22 cellular contexts compared by ENCODE assay signal in genomic region chrX:80806557-80806956, GRCh38. TPM values are rescaled to one million over a fixed set of nuclear protein-coding genes. Genes with fewer than 3 reads are reported as not detected.
A peak's percentile ranks its signal among the peaks of the same experiment; 100 is the strongest.
DNase-seq lines count a peak whose midpoint lies in the region; ATAC-seq and TF ChIP-seq lines count a peak whose summit lies in the region.
"Had no signal": no experiment of that assay in that cellular context is flagged by ENCODE, and none has a peak within 500 bp of the region (broad histone marks: within the 10 kb centered on the region; RNA-seq: fewer than 3 reads in every experiment).

No MANE protein-coding gene starts in this region.

- H3K36me3 ChIP-seq in CD4-positive, CD25-positive, alpha-beta regulatory T cell (ENCODE audit: control insufficient read depth, insufficient read depth, low read length): no peaks in the 10 kb centered on the region
- H3K36me3 ChIP-seq in DOHH2 (ENCODE audit: control insufficient read depth, low read length): 0 out of 2 replicates have a peak, but pooled peaks cover 11% of the 10 kb centered on the region
- H3K36me3 ChIP-seq: spleen, transverse colon had no signal

- H3K4me1 Mint-ChIP-seq in CD4-positive, CD25-positive, alpha-beta regulatory T cell: peaks cover 6 to 41% (median 19%) of the 10 kb centered on the region in 4 donors
- no peaks in the 10 kb centered on the region for H3K4me1 Mint-ChIP-seq in activated T-helper 17 cell treated with anti-CD3 and anti-CD28 coated beads, Interleukin-2, amount 50 U/mL, for 72 hours
- peaks cover 5 to 18% of the 10 kb centered on the region in 2 donors for H3K4me1 Mint-ChIP-seq in natural killer cell
- peaks cover 10% of the 10 kb centered on the region for H3K4me1 Mint-ChIP-seq in CD14-positive monocyte
- H3K4me1 Mint-ChIP-seq: stimulated activated naive CD8-positive, alpha-beta T cell treated with anti-CD3 and anti-CD28 coated beads, Interleukin-15, amount 100 ng/mL, for 72 hours had no signal

- no peaks in the 10 kb centered on the region for H3K36me3 Mint-ChIP-seq in CD4-positive, CD25-positive, alpha-beta regulatory T cell
- H3K36me3 Mint-ChIP-seq in activated T-helper 17 cell treated with anti-CD3 and anti-CD28 coated beads, Interleukin-2, amount 50 U/mL, for 72 hours (ENCODE audit: low read depth): peaks cover 40% of the 10 kb centered on the region
- no peaks in the 10 kb centered on the region for H3K36me3 Mint-ChIP-seq in natural killer cell
- peaks cover 3 to 6% of the 10 kb centered on the region in 2 donors for H3K36me3 Mint-ChIP-seq in CD14-positive monocyte

- no peaks in the 10 kb centered on the region for H4K20me1 ChIP-seq in DOHH2 (ENCODE audit: control insufficient read depth, insufficient read depth, low read depth, low read length)

- H3F3A ChIP-seq in DOHH2 (ENCODE audit: control insufficient read depth, insufficient read depth): peaks cover under 1% of the 10 kb centered on the region; the same call in 1 of the 2 replicates

- peaks cover 56% of the 10 kb centered on the region for H3K79me2 ChIP-seq in DOHH2 (ENCODE audit: control insufficient read depth, low read length)

- peaks cover 8% of the 10 kb centered on the region for H3K4me1 ChIP-seq in CD4-positive, CD25-positive, alpha-beta regulatory T cell (ENCODE audit: control insufficient read depth, insufficient read depth, low read length, poor library complexity, severe bottlenecking)
- peaks cover 21% of the 10 kb centered on the region for H3K4me1 ChIP-seq in DOHH2 (ENCODE audit: control insufficient read depth, low read length)

- H3K27me3 ChIP-seq in CD4-positive, CD25-positive, alpha-beta regulatory T cell (ENCODE audit: control insufficient read depth, insufficient read depth, low read length): no peaks in the 10 kb centered on the region
- no peaks in the 10 kb centered on the region for H3K27me3 ChIP-seq in DOHH2 (ENCODE audit: control insufficient read depth, low read length)
- H3K27me3 ChIP-seq: foreskin keratinocyte, spleen, transverse colon had no signal

- no peak overlapping the region for H3K27ac ChIP-seq in CD4-positive, CD25-positive, alpha-beta regulatory T cell (ENCODE audit: insufficient read depth, low read length, poor library complexity, severe bottlenecking)
- H3K27ac ChIP-seq in DOHH2 (ENCODE audit: low read depth, low read length): no peak overlapping the region
- H3K27ac ChIP-seq: foreskin keratinocyte, RWPE1 had no signal

- no peak overlapping the region for H3K27ac Mint-ChIP-seq in CD4-positive, CD25-positive, alpha-beta regulatory T cell
- no peak overlapping the region for H3K27ac Mint-ChIP-seq in activated T-helper 17 cell treated with anti-CD3 and anti-CD28 coated beads, Interleukin-2, amount 50 U/mL, for 72 hours
- H3K27ac Mint-ChIP-seq in natural killer cell (peak overlapping the region; percentile 20 to 96), CD14-positive monocyte (no peak overlapping the region)

- intact Hi-C loops in natural killer cell (cut with micrococcal nuclease) (no loop called here), CD14-positive monocyte (cut with micrococcal nuclease) (loop anchor here in 1 of 2 donors (10.0 kb wide), 1 partner anchor 318 kb away; no protein-coding TSS in a partner anchor)

- DNase-seq in CD4-positive, CD25-positive, alpha-beta regulatory T cell: no peak
- DNase-seq in natural killer cell (no peak), CD14-positive monocyte (ENCODE audit: low spot score) (no peak), dermis blood vessel endothelial cell (no peak)
- DNase-seq: activated gamma-delta T cell; AML-193; anterior cingulate cortex; central memory CD4-positive, alpha-beta T cell; foreskin keratinocyte; mesendoderm; NCI-H1105 treated with DMSO at 0.1 percent for 48 hours; NCI-H2081 treated with DMSO at 0.1 percent for 48 hours; NK-92 treated with Interleukin-12 subunit alpha and Interleukin-12 subunit beta, amount 100 ng/mL, for 24 hours; spleen; stimulated activated CD4-positive, alpha-beta T cell treated with anti-CD3 and anti-CD28 coated beads, Interleukin-4, amount 100 ng/mL, for 24 hours; stimulated activated naive CD8-positive, alpha-beta T cell treated with anti-CD3 and anti-CD28 coated beads, Interleukin-15, amount 100 ng/mL, for 72 hours; SW 1271; transverse colon had no signal

- ATAC-seq in CD4-positive, CD25-positive, alpha-beta regulatory T cell (ENCODE audit: low read depth in 2 of 2): no peak
- no peak for ATAC-seq in activated T-helper 17 cell treated with anti-CD3 and anti-CD28 coated beads, Interleukin-2, amount 50 U/mL, for 72 hours (replicated peaks)
- ATAC-seq in natural killer cell: no peak
- ATAC-seq in HG02852 (IDR thresholded peaks at IDR 0.05; ENCODE audit: unreplicated experiment): no peak
- ATAC-seq: foreskin keratinocyte; stimulated activated naive CD8-positive, alpha-beta T cell treated with anti-CD3 and anti-CD28 coated beads, Interleukin-15, amount 100 ng/mL, for 72 hours had no signal

- peak overlapping the region; percentile 8 to 94 (median 44) for H3K4me3 Mint-ChIP-seq in CD4-positive, CD25-positive, alpha-beta regulatory T cell
- H3K4me3 Mint-ChIP-seq in activated T-helper 17 cell treated with anti-CD3 and anti-CD28 coated beads, Interleukin-2, amount 50 U/mL, for 72 hours: peak overlapping the region; percentile 90
- H3K4me3 Mint-ChIP-seq in natural killer cell: peak overlapping the region; percentile 35
- no peak overlapping the region for H3K4me3 Mint-ChIP-seq in CD14-positive monocyte

- H3K27me3 Mint-ChIP-seq in CD4-positive, CD25-positive, alpha-beta regulatory T cell: peaks cover 6% of the 10 kb centered on the region
- H3K27me3 Mint-ChIP-seq in activated T-helper 17 cell treated with anti-CD3 and anti-CD28 coated beads, Interleukin-2, amount 50 U/mL, for 72 hours: no peaks in the 10 kb centered on the region
- H3K27me3 Mint-ChIP-seq in natural killer cell (ENCODE audit: low read depth in 2 of 2) (peaks cover 0 to 4% of the 10 kb centered on the region in 2 donors), CD14-positive monocyte (ENCODE audit: low read depth in 3 of 3) (peaks cover 0 to 6% (median 0%) of the 10 kb centered on the region in 3 donors)
- H3K27me3 Mint-ChIP-seq: stimulated activated naive CD8-positive, alpha-beta T cell treated with anti-CD3 and anti-CD28 coated beads, Interleukin-15, amount 100 ng/mL, for 72 hours had no signal

- peaks cover 0 to 4% (median 0%) of the 10 kb centered on the region in 7 donors for H3K9me3 Mint-ChIP-seq in CD4-positive, CD25-positive, alpha-beta regulatory T cell
- H3K9me3 Mint-ChIP-seq in activated T-helper 17 cell treated with anti-CD3 and anti-CD28 coated beads, Interleukin-2, amount 50 U/mL, for 72 hours: no peaks in the 10 kb centered on the region
- H3K9me3 Mint-ChIP-seq in natural killer cell (peaks cover 0 to 3% of the 10 kb centered on the region in 2 donors), CD14-positive monocyte (peaks cover 0 to 2% (median 1%) of the 10 kb centered on the region in 7 donors)
- H3K9me3 Mint-ChIP-seq: stimulated activated naive CD8-positive, alpha-beta T cell treated with anti-CD3 and anti-CD28 coated beads, Interleukin-15, amount 100 ng/mL, for 72 hours had no signal

- H3K9me2 ChIP-seq in DOHH2 (replicated peaks; ENCODE audit: control insufficient read depth, low read length): no peaks in the 10 kb centered on the region

- no peaks in the 10 kb centered on the region for H3K9me3 ChIP-seq in CD4-positive, CD25-positive, alpha-beta regulatory T cell (ENCODE audit: control insufficient read depth in 2 of 2, low read length in 2 of 2)
- no peaks in the 10 kb centered on the region for H3K9me3 ChIP-seq in DOHH2 (ENCODE audit: control insufficient read depth, insufficient read depth, low read length)
- H3K9me3 ChIP-seq: spleen, transverse colon had no signal

- H3K4me3 ChIP-seq in CD4-positive, CD25-positive, alpha-beta regulatory T cell (ENCODE audit: low read depth, low read length): peak overlapping the region; percentile 96
- peak overlapping the region; percentile 78 for H3K4me3 ChIP-seq in DOHH2 (ENCODE audit: low read length)

- TF ChIP-seq CTCF in DOHH2 (IDR thresholded peaks at IDR 0.05; ENCODE audit: low read depth, low read length, poor library complexity, severe bottlenecking) (no peak), natural killer cell (IDR thresholded peaks at IDR 0.05) (no peak), CD14-positive monocyte (IDR thresholded peaks at IDR 0.05) (no peak)

- H3K4me2 ChIP-seq in DOHH2 (ENCODE audit: low read length): peak overlapping the region; percentile 66

RNA-seq across cellular contexts. Expression of gene BRWD3, which starts 3.1 kb away (rescaled TPM):
- total RNA-seq in CD4-positive, CD25-positive, alpha-beta regulatory T cell: 49.0 TPM
- 1 to 10 TPM; 1.7 to 3.9 (median 2.3) TPM for polyA plus RNA-seq in CD4-positive, CD25-positive, alpha-beta regulatory T cell
- 10 to 100 TPM; 21.2 to 76.3 TPM for total RNA-seq in activated T-helper 17 cell treated with anti-CD3 and anti-CD28 coated beads, Interleukin-2, amount 50 U/mL, for 72 hours
- total RNA-seq in natural killer cell (10 to 100 TPM; 55.7 to 66.1 (median 60.4) TPM), dermis blood vessel endothelial cell (15.1 and 23.4 TPM in 2 replicates)
- 1 to 10 TPM; 2.9 to 3.0 TPM for polyA plus RNA-seq in CD14-positive monocyte

Comparison
In these comparisons a context has a peak if more than half of its experiments do, and no peak if none do; other contexts are left out.
1. H3K27ac Mint-ChIP-seq: peak in natural killer cell (2 of 2); none in CD4-positive, CD25-positive, alpha-beta regulatory T cell (0 of 3), activated T-helper 17 cell treated with anti-CD3 and anti-CD28 coated beads, Interleukin-2, amount 50 U/mL, for 72 hours (single experiment) and CD14-positive monocyte (0 of 7).
2. H3K4me3 Mint-ChIP-seq: peak in CD4-positive, CD25-positive, alpha-beta regulatory T cell (4 of 4), activated T-helper 17 cell treated with anti-CD3 and anti-CD28 coated beads, Interleukin-2, amount 50 U/mL, for 72 hours (single experiment) and natural killer cell (single experiment); none in CD14-positive monocyte (0 of 2).